Comparison of ENCODE assay signal across 28 cellular contexts in the genomic region with DNA sequence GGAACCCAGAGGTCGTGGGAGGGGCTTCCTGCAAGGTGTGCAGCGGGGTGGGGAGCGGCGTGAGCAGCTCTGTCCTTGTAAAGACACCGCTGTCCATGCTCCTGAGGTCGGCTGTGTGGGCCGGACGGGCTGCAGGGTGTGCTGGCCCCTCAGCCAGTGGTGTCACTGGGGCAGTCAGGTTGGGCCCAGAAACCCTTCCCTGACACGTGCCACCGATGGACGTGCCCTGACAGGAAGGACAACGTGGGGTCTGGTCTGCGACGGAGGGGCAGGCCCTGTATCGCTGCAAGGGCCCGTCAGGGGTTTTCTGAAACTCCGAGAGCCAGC. TPM values are rescaled to one million over a fixed set of nuclear protein-coding genes. Genes with fewer than 3 reads are reported as not detected.
"Had no signal": no experiment of that assay in that cellular context is flagged by ENCODE, and none has a peak within 500 bp of the region (broad histone marks: within the 10 kb centered on the region; RNA-seq: fewer than 3 reads in every experiment).

No MANE protein-coding gene starts in this region.

- H3K4me2 ChIP-seq: neural progenitor cell had no signal

- H3K4me3 ChIP-seq: coronary artery, esophagus muscularis mucosa, gastroesophageal sphincter, heart left ventricle, left lung, neural progenitor cell, prostate gland, right atrium auricular region, sigmoid colon, stomach, thyroid gland, vagina had no signal

- H2AFZ ChIP-seq: neural progenitor cell had no signal

- ATAC-seq: foreskin keratinocyte; gastroesophageal sphincter; heart left ventricle; left cardiac atrium; left lung; naive thymus-derived CD4-positive, alpha-beta T cell; stimulated activated effector memory CD8-positive, alpha-beta T cell treated with anti-CD3 and anti-CD28 coated beads, Interleukin-12 subunit alpha, Interleukin-12 subunit beta, amount 100 ng/mL, for 72 hours had no signal

- H3K36me3 ChIP-seq: neural progenitor cell had no signal

- H3K27ac ChIP-seq: coronary artery, esophagus muscularis mucosa, foreskin keratinocyte, gastroesophageal sphincter, heart left ventricle, left lung, neural progenitor cell, prostate gland, right atrium auricular region, sigmoid colon, stomach, thyroid gland, vagina had no signal

- DNase-seq: dermis blood vessel endothelial cell; effector memory CD4-positive, alpha-beta T cell; foreskin keratinocyte; heart left ventricle; hippocampal formation; mesendoderm; midbrain; naive thymus-derived CD4-positive, alpha-beta T cell; nucleus accumbens; sigmoid colon; stimulated activated CD4-positive, alpha-beta T cell treated with anti-CD3 and anti-CD28 coated beads, Interleukin-2, amount 100 ng/mL, for 24 hours; stimulated activated CD4-positive, alpha-beta T cell treated with anti-CD3 and anti-CD28 coated beads, Interleukin-4, amount 100 ng/mL, for 24 hours; stimulated activated naive CD4-positive, alpha-beta T cell treated with Interleukin-2 at 50 U/mL for 16 hours; stomach; thyroid gland; trophoblast cell had no signal

- H3K9me3 ChIP-seq: esophagus muscularis mucosa, gastroesophageal sphincter, heart left ventricle, left lung, prostate gland, right atrium auricular region, sigmoid colon, stomach, thyroid gland, vagina had no signal

- H3K9ac ChIP-seq: neural progenitor cell had no signal

- H3K27me3 ChIP-seq: esophagus muscularis mucosa, foreskin keratinocyte, gastroesophageal sphincter, heart left ventricle, left lung, neural progenitor cell, right atrium auricular region, sigmoid colon, stomach, thyroid gland, vagina had no signal

- H3K4me1 ChIP-seq: foreskin keratinocyte, neural progenitor cell had no signal

RNA-seq across cellular contexts. Expression of a gene that starts 15.9 kb away (rescaled TPM):
- total RNA-seq: epithelial cell of proximal tubule, kidney epithelial cell had no signal
